In genomic region chr7:128409435-128410091, GRCh38 we compare ENCODE assay signal across 8 cellular contexts. TPM values are rescaled to one million over a fixed set of nuclear protein-coding genes. Genes with fewer than 3 reads are reported as not detected.
DNase-seq lines count a peak whose midpoint lies in the region; TF ChIP-seq lines count a peak whose summit lies in the region.

Gene IMPDH1 (minus strand): TSS chr7:128409982. CDS start chr7:128409901, 81 bp downstream.

- H3K9me3 ChIP-seq in GM23248 (ENCODE audit: low read depth): no peaks in the 10 kb centered on the region
- no peaks in the 10 kb centered on the region for H3K9me3 ChIP-seq in ascending aorta

- H3K4me2 ChIP-seq in GM23248 (ENCODE audit: unreplicated experiment): peak within 1 kb of the TSS; percentile 86

- TF ChIP-seq CTCF in ascending aorta (IDR thresholded peaks at IDR 0.05): no peak
- no peak for TF ChIP-seq CTCF in retinal pigment epithelial cell (conservative IDR thresholded peaks at IDR 0.05; ENCODE audit: low read depth, low read length)

- H3K27ac ChIP-seq in GM23248 (peak within 1 kb of the TSS; percentile 55), ascending aorta (peak within 1 kb of the TSS; percentile 87 to 92)

- peaks cover 11% of the 10 kb centered on the region for H3K79me2 ChIP-seq in GM23248 (ENCODE audit: insufficient read depth)

- no peaks in the 10 kb centered on the region for H3K9me2 ChIP-seq in GM23248 (ENCODE audit: insufficient read depth)

- H3K27me3 ChIP-seq in GM23248 (replicated peaks; ENCODE audit: insufficient read depth) (no peaks in the 10 kb centered on the region), ascending aorta (no peaks in the 10 kb centered on the region)

- DNase-seq in GM04504 (ENCODE audit: low read depth): peak; percentile 61
- peak; percentile 88 for DNase-seq in GM23248
- DNase-seq in LHCN-M2 (ENCODE audit: low read depth): peak; percentile 73
- DNase-seq in T-helper 2 cell: peak; percentile 76 to 87 (median 82)
- peak; percentile 60 to 94 for DNase-seq in ascending aorta (ENCODE audit: low spot score in 2 of 2)
- DNase-seq in hippocampal formation (lab: John Stamatoyannopoulos, UW): peak; percentile 69 to 82
- DNase-seq in retinal pigment epithelial cell (ENCODE audit: low read depth): no peak
- no peak for DNase-seq in NCI-H1048 (lab: John Stamatoyannopoulos, UW)

- peak within 1 kb of the TSS; percentile 74 for H3K4me3 ChIP-seq in GM23248
- peak within 1 kb of the TSS; percentile 62 to 94 for H3K4me3 ChIP-seq in ascending aorta
- peak within 1 kb of the TSS; percentile 69 for H3K4me3 ChIP-seq in retinal pigment epithelial cell (ENCODE audit: low read length)

- peak within 1 kb of the TSS; percentile 69 for H3K9ac ChIP-seq in GM23248

- 1 to 2% methylated on average over 54 to 56 of the region's 73 CpGs for WGBS in GM23248 (ENCODE audit: low coverage in 1 of 2, low lambda C conversion rate in 2 of 2, missing lambda C conversion rate in 2 of 2), 2 experiments

- H2AFZ ChIP-seq in GM23248: peak within 1 kb of the TSS; percentile 86

- in situ Hi-C loops in GM23248 (cut with MboI): no loop called here

- H3F3A ChIP-seq in GM23248 (ENCODE audit: insufficient read depth): peaks cover 17% of the 10 kb centered on the region

- H3K36me3 ChIP-seq in GM23248 (ENCODE audit: low read depth) (no peaks in the 10 kb centered on the region), ascending aorta (no peaks in the 10 kb centered on the region)

- no peaks in the 10 kb centered on the region for H4K20me1 ChIP-seq in GM23248 (ENCODE audit: insufficient read depth)

- intact Hi-C loops in ascending aorta (cut with DNase I): loop anchor here (1.0 to 5.0 kb wide), 3 partner anchors 46 to 822 kb away; partner anchors contain the start of genes ARF5, GCC1 and HILPDA

- H3K4me1 ChIP-seq in GM23248 (ENCODE audit: insufficient read depth): peaks cover 10% of the 10 kb centered on the region
- H3K4me1 ChIP-seq in ascending aorta: peaks cover 6 to 24% of the 10 kb centered on the region in 2 donors

RNA-seq across cellular contexts. Expression of gene IMPDH1, which starts in this region (rescaled TPM):
- 97.3 and 104 TPM in 2 replicates for total RNA-seq in GM23248 (2014; rRNA removed; shearing (Covaris generic))
- polyA plus RNA-seq in GM23248 (2016; fragmentation: Nextera tagmentation; extraction: Ambion mirVana): 89.9 and 93.6 TPM in 2 replicates
- total RNA-seq in LHCN-M2 (2014; rRNA removed) (53.5 and 53.7 TPM in 2 replicates), ascending aorta (148 TPM)
- polyA plus RNA-seq in LHCN-M2 (2012): 44.6 TPM

Comparison
In these comparisons a context has a peak if more than half of its experiments do, and no peak if none do; other contexts are left out.
1. DNase-seq: peak in GM04504 (single experiment), GM23248 (single experiment), LHCN-M2 (single experiment), T-helper 2 cell (5 of 5), ascending aorta (2 of 2) and hippocampal formation (2 of 2); none in retinal pigment epithelial cell (single experiment) and NCI-H1048 (single experiment).
2. Peak in every context shown above with its lines, with median percentiles within 50 percentile points of each other: H3K4me3 ChIP-seq.